ENCODE assay signal across 16 cellular contexts in genomic region chr3:184981071-184981470, GRCh38.
DNase-seq lines count a peak whose midpoint lies in the region; ATAC-seq, FAIRE-seq and TF ChIP-seq lines count a peak whose summit lies in the region.
"Had no signal": no experiment of that assay in that cellular context is flagged by ENCODE, and none has a peak within 500 bp of the region (broad histone marks: within the 10 kb centered on the region; RNA-seq: fewer than 3 reads in every experiment).

No MANE protein-coding gene starts in this region.

- in situ Hi-C loops in HepG2 (cut with HindIII; ENCODE audit: extremely low pct_ligation_motif_present, low pct_unique_long_range_greater_than_20kb): no loop called here
- in situ Hi-C loops in ACHN (cut with HindIII; ENCODE audit: low pct_ligation_motif_present, low pct_unique_long_range_greater_than_20kb, low sequenced_read_pairs): no loop called here

- H3K79me2 ChIP-seq in HepG2 (ENCODE audit: insufficient read depth, low read length): no peaks in the 10 kb centered on the region

- TF ChIP-seq EP300 in HepG2 (IDR thresholded peaks at IDR 0.05; ENCODE audit: low read depth in 2 of 2, low read length in 2 of 2): 0 out of 4 replicates have a peak, but pooled peaks of 1 of the 2 experiments have one; percentile 8
- TF ChIP-seq EP300 in HepG2 (CRISPR knock-in tag; IDR thresholded peaks at IDR 0.05; ENCODE audit: borderline replicate concordance): no peak

- peaks cover 0 to 5% (median 5%) of the 10 kb centered on the region in 3 donors for H3K9me3 Mint-ChIP-seq in T-cell

- peaks cover 6 to 22% (median 10%) of the 10 kb centered on the region in 3 donors for H3K4me1 Mint-ChIP-seq in T-cell

- peak overlapping the region; percentile 13; the same call in 1 of the 2 replicates for H3K4me2 ChIP-seq in HepG2 (ENCODE audit: low read depth, low read length)

- no peaks in the 10 kb centered on the region for H3K27me3 ChIP-seq in HepG2 (ENCODE audit: control insufficient read depth in 1 of 2, insufficient read depth in 2 of 2, low read length in 2 of 2)

- H2AFZ ChIP-seq in HepG2 (ENCODE audit: low read length): no peak overlapping the region

- H3K4me1 ChIP-seq in HepG2 (ENCODE audit: insufficient read depth, low read length): peaks cover 20% of the 10 kb centered on the region

- peak; percentile 99 for ATAC-seq in HepG2
- ATAC-seq in HG02798 (IDR thresholded peaks at IDR 0.05; ENCODE audit: poor library complexity, unreplicated experiment): no peak
- ATAC-seq in T-cell (replicated peaks in 1 of 4): no peak

- no peak for TF ChIP-seq CTCF in HepG2 (CRISPR knock-in tag; IDR thresholded peaks at IDR 0.05)

- no peaks in the 10 kb centered on the region for H3K9me3 ChIP-seq in HepG2 (ENCODE audit: low read length)

- peaks cover 0 to 2% of the 10 kb centered on the region in 2 experiments; a peak in 1 of 5 replicates for H3K36me3 ChIP-seq in HepG2 (replicated peaks in 1 of 2; ENCODE audit: control insufficient read depth in 1 of 2, insufficient read depth in 2 of 2, low read length in 2 of 2)

- TF ChIP-seq POLR2A in HepG2 (IDR thresholded peaks at IDR 0.05; ENCODE audit: insufficient read depth in 1 of 2, low read depth in 2 of 2, low read length in 2 of 2): no peak

- H3K27me3 Mint-ChIP-seq in T-cell: no peaks in the 10 kb centered on the region
- H3K27me3 Mint-ChIP-seq: CD4-positive, CD25-positive, alpha-beta regulatory T cell had no signal

- peaks cover 77% of the 10 kb centered on the region for H3K36me3 Mint-ChIP-seq in T-cell

- H3K4me3 ChIP-seq in HepG2 (replicated peaks in 1 of 3; ENCODE audit: insufficient read depth in 1 of 3, low read depth in 2 of 3, low read length in 3 of 3): no peak overlapping the region

- POLR2A ChIA-PET in HepG2 (lab: Yijun Ruan, JAX): no interaction called here
- POLR2A ChIA-PET in T-cell (lab: Charles Lee): interaction anchor here in 1 of 2 donors (0.7 kb wide), 1 partner anchor 54 kb away, joined by 3 read pairs; no protein-coding TSS in a partner anchor

- H3K27ac Mint-ChIP-seq in T-cell: no peak overlapping the region

- intact Hi-C loops in HepG2 (cut with micrococcal nuclease; ENCODE audit: unreplicated experiment): loop anchor here (10.0 kb wide), 1 partner anchor 194 kb away; no protein-coding TSS in a partner anchor

- DNase-seq in DMS53 treated with DMSO at 0.1 percent for 48 hours (lab: John Stamatoyannopoulos, UW; ENCODE audit: unreplicated experiment) (peak; percentile 3), SW480 (ENCODE audit: low spot score) (peak; percentile 29), HepG2 (ENCODE audit: low spot score) (peak; percentile 78), renal cortical epithelial cell (ENCODE audit: low read depth) (peak; percentile 4), ACHN (no peak), T-cell (no peak)
- no peak for DNase-seq in activated effector memory CD4-positive, alpha-beta T cell treated with anti-CD3 and anti-CD28 coated beads, Interleukin-2, amount 50 U/mL, for 16 hours
- DNase-seq: CD4-positive, CD25-positive, alpha-beta regulatory T cell; DND-41; IMR-90; MV-4-11; NCI-H1436 treated with DMSO at 0.1 percent for 48 hours; NCI-H2081 treated with DMSO at 0.1 percent for 48 hours; NCI-H2227 treated with DMSO at 0.1 percent for 48 hours had no signal

- no peak overlapping the region for H3K4me3 Mint-ChIP-seq in T-cell
- H3K4me3 Mint-ChIP-seq: CD4-positive, CD25-positive, alpha-beta regulatory T cell had no signal

- CTCF ChIA-PET in HepG2 (lab: Yijun Ruan, JAX; ENCODE audit: low intra/inter-chr PET ratio, low total read pairs): no interaction called here
- CTCF ChIA-PET in T-cell (lab: Charles Lee): no interaction called here

- peak overlapping the region; percentile 1 for H3K27ac ChIP-seq in HepG2 (ENCODE audit: extremely low read length, insufficient read depth, low read length)

- TF ChIP-seq RAD21 in HepG2 (CRISPR knock-in tag; IDR thresholded peaks at IDR 0.05): no peak

- no peaks in the 10 kb centered on the region for H4K20me1 ChIP-seq in HepG2 (ENCODE audit: insufficient read depth, low read length)

- WGBS in HepG2 (ENCODE audit: low lambda C conversion rate): 81% methylated on average over 3 of the region's 3 CpGs

- no peak overlapping the region for H3K9ac ChIP-seq in HepG2 (ENCODE audit: insufficient read depth, low read depth, low read length)

- no TSS peak for BruUV-seq in HepG2 (replicated peaks; lab: Mats Ljungman, UMichigan)

- no peak for FAIRE-seq in HepG2 (lab: Jason Lieb, UNC)
- FAIRE-seq: A204.1 had no signal

TF ChIP-seq in HepG2, 621 proteins besides CTCF, POLR2A, EP300 and RAD21 (continues in another document):
- TF ChIP-seq TP53 (CRISPR knock-in tag; conservative IDR thresholded peaks at IDR 0.05) (no peak), PBX3 (CRISPR knock-in tag; IDR thresholded peaks at IDR 0.05; ENCODE audit: borderline replicate concordance) (no peak), YEATS4 (CRISPR knock-in tag; IDR thresholded peaks at IDR 0.05; ENCODE audit: borderline replicate concordance) (no peak), GATAD2A (CRISPR knock-in tag; IDR thresholded peaks at IDR 0.05) (peak; percentile 54; the same call in 1 of the 2 replicates), FOXA1 (IDR thresholded peaks at IDR 0.05) (no peak), FOXA1 (CRISPR knock-in tag; IDR thresholded peaks at IDR 0.05) (peak; percentile 48), ZMYM4 (CRISPR knock-in tag; IDR thresholded peaks at IDR 0.05) (peak; percentile 66; the same call in 1 of the 2 replicates), ZNF510 (CRISPR knock-in tag; IDR thresholded peaks at IDR 0.05; ENCODE audit: low read depth) (no peak), ZNF589 (CRISPR knock-in tag; conservative IDR thresholded peaks at IDR 0.05) (no peak), MYC (CRISPR knock-in tag; IDR thresholded peaks at IDR 0.05; ENCODE audit: borderline replicate concordance) (peak; percentile 54; the same call in 1 of the 2 replicates), POGZ (CRISPR knock-in tag; IDR thresholded peaks at IDR 0.05) (peak; percentile 42; the same call in 1 of the 2 replicates), HMG20A (CRISPR knock-in tag; IDR thresholded peaks at IDR 0.05; ENCODE audit: borderline replicate concordance) (peak; percentile 49; the same call in 1 of the 2 replicates), GABPB1 (CRISPR knock-in tag; IDR thresholded peaks at IDR 0.05) (0 out of 2 replicates have a peak, but pooled peaks have one; percentile 16), ZNF644 (CRISPR knock-in tag; IDR thresholded peaks at IDR 0.05; ENCODE audit: low read depth) (peak; percentile 88), ZZZ3 (CRISPR knock-in tag; IDR thresholded peaks at IDR 0.05; ENCODE audit: borderline replicate concordance) (no peak)
- TF ChIP-seq, protein P1, sequence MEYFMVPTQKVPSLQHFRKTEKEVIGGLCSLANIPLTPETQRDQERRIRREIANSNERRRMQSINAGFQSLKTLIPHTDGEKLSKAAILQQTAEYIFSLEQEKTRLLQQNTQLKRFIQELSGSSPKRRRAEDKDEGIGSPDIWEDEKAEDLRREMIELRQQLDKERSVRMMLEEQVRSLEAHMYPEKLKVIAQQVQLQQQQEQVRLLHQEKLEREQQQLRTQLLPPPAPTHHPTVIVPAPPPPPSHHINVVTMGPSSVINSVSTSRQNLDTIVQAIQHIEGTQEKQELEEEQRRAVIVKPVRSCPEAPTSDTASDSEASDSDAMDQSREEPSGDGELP (IDR thresholded peaks at IDR 0.05; ENCODE audit: borderline replicate concordance, low read depth): peak; percentile 92
- TF ChIP-seq, protein P2, sequence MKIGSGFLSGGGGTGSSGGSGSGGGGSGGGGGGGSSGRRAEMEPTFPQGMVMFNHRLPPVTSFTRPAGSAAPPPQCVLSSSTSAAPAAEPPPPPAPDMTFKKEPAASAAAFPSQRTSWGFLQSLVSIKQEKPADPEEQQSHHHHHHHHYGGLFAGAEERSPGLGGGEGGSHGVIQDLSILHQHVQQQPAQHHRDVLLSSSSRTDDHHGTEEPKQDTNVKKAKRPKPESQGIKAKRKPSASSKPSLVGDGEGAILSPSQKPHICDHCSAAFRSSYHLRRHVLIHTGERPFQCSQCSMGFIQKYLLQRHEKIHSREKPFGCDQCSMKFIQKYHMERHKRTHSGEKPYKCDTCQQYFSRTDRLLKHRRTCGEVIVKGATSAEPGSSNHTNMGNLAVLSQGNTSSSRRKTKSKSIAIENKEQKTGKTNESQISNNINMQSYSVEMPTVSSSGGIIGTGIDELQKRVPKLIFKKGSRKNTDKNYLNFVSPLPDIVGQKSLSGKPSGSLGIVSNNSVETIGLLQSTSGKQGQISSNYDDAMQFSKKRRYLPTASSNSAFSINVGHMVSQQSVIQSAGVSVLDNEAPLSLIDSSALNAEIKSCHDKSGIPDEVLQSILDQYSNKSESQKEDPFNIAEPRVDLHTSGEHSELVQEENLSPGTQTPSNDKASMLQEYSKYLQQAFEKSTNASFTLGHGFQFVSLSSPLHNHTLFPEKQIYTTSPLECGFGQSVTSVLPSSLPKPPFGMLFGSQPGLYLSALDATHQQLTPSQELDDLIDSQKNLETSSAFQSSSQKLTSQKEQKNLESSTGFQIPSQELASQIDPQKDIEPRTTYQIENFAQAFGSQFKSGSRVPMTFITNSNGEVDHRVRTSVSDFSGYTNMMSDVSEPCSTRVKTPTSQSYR (CRISPR knock-in tag; IDR thresholded peaks at IDR 0.05; ENCODE audit: borderline replicate concordance): peak; percentile 48; the same call in 1 of the 2 replicates
- TF ChIP-seq, protein P3, sequence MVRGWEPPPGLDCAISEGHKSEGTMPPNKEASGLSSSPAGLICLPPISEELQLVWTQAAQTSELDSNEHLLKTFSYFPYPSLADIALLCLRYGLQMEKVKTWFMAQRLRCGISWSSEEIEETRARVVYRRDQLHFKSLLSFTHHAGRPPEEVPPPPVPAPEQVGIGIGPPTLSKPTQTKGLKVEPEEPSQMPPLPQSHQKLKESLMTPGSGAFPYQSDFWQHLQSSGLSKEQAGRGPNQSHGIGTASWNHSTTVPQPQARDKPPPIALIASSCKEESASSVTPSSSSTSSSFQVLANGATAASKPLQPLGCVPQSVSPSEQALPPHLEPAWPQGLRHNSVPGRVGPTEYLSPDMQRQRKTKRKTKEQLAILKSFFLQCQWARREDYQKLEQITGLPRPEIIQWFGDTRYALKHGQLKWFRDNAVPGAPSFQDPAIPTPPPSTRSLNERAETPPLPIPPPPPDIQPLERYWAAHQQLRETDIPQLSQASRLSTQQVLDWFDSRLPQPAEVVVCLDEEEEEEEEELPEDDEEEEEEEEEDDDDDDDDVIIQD (CRISPR knock-in tag; IDR thresholded peaks at IDR 0.05; ENCODE audit: low read depth): peak; percentile 52; the same call in 1 of the 2 replicates

Comparison
In these comparisons a context has a peak if more than half of its experiments do, and no peak if none do; other contexts are left out.
1. DNase-seq: peak in DMS53 treated with DMSO at 0.1 percent for 48 hours (single experiment), SW480 (single experiment), HepG2 (single experiment) and renal cortical epithelial cell (single experiment); none in activated effector memory CD4-positive, alpha-beta T cell treated with anti-CD3 and anti-CD28 coated beads, Interleukin-2, amount 50 U/mL, for 16 hours (single experiment), ACHN (single experiment) and T-cell (0 of 34).